ENCODE assay signal across 9 cellular contexts in genomic region chr14:74290415-74290814, GRCh38. TPM values are rescaled to one million over a fixed set of nuclear protein-coding genes. Genes with fewer than 3 reads are reported as not detected.
A peak's percentile ranks its signal among the peaks of the same experiment; 100 is the strongest.
DNase-seq lines count a peak whose midpoint lies in the region; ATAC-seq and TF ChIP-seq lines count a peak whose summit lies in the region.
"Had no signal": no experiment of that assay in that cellular context is flagged by ENCODE, and none has a peak within 500 bp of the region (broad histone marks: within the 10 kb centered on the region; RNA-seq: fewer than 3 reads in every experiment).

No MANE protein-coding gene starts in this region.

- TF ChIP-seq CTCF in CD14-positive monocyte (IDR thresholded peaks at IDR 0.05) (peak; percentile 67), GM13976 (IDR thresholded peaks at IDR 0.05; ENCODE audit: borderline replicate concordance, control extremely low read depth, extremely low read depth, insufficient read depth, missing control alignments) (no peak)

- peak; percentile 38 for ATAC-seq in SK-N-SH treated with all-trans-retinoic acid at 6 μM for 48 hours
- no peak for ATAC-seq in HG03095 (IDR thresholded peaks at IDR 0.05; ENCODE audit: unreplicated experiment)
- ATAC-seq: effector memory CD8-positive, alpha-beta T cell had no signal

- no peak overlapping the region for H3K27ac Mint-ChIP-seq in CD14-positive monocyte
- H3K27ac Mint-ChIP-seq: effector memory CD8-positive, alpha-beta T cell had no signal

- intact Hi-C loops in CD14-positive monocyte (cut with micrococcal nuclease) = no loop called here

- peaks cover 76 to 89% of the 10 kb centered on the region in 2 donors for H3K36me3 Mint-ChIP-seq in CD14-positive monocyte

- H3K4me1 Mint-ChIP-seq in CD14-positive monocyte = no peaks in the 10 kb centered on the region

- no peak overlapping the region for H3K4me3 Mint-ChIP-seq in CD14-positive monocyte
- H3K4me3 Mint-ChIP-seq: effector memory CD8-positive, alpha-beta T cell had no signal

- peaks cover 0 to 1% (median 0%) of the 10 kb centered on the region in 3 donors for H3K27me3 Mint-ChIP-seq in CD14-positive monocyte (ENCODE audit: low read depth in 3 of 3)
- H3K27me3 Mint-ChIP-seq: effector memory CD8-positive, alpha-beta T cell had no signal

- no peaks in the 10 kb centered on the region for H3K9me3 Mint-ChIP-seq in CD14-positive monocyte
- H3K9me3 Mint-ChIP-seq: effector memory CD8-positive, alpha-beta T cell had no signal

- in situ Hi-C loops in GM13976 (cut with MboI; ENCODE audit: low sequenced_read_pairs, unreplicated experiment) = no loop called here

- DNase-seq in CD14-positive monocyte (ENCODE audit: low spot score) = no peak
- peak; percentile 55 for DNase-seq in GM13976 (ENCODE audit: low spot score)
- DNase-seq in kidney tubule cell (ENCODE audit: low spot score) = peak; percentile 22
- no peak for DNase-seq in epidermal melanocyte (ENCODE audit: insufficient read length, low spot score)
- DNase-seq in activated T-cell treated with anti-CD3 and anti-CD28 coated beads, Interleukin-2, amount 50 U/mL, for 1 hour = no peak
- DNase-seq in NCI-H1417 treated with DMSO at 0.1 percent for 48 hours (lab: John Stamatoyannopoulos, UW) = no peak
- DNase-seq: effector memory CD8-positive, alpha-beta T cell had no signal

TF ChIP-seq in SK-N-SH treated with all-trans-retinoic acid at 6 μM for 48 hours, 23 proteins besides CTCF, POLR2A, EP300 and RAD21:
- TF ChIP-seq ZFP30 (CRISPR knock-in tag; IDR thresholded peaks at IDR 0.05) (no peak), BACH2 (CRISPR knock-in tag; IDR thresholded peaks at IDR 0.05; ENCODE audit: borderline replicate concordance) (no peak), ZFP3 (CRISPR knock-in tag; IDR thresholded peaks at IDR 0.05) (no peak), ZNF8 (CRISPR knock-in tag; IDR thresholded peaks at IDR 0.05) (no peak), PPARA (CRISPR knock-in tag; IDR thresholded peaks at IDR 0.05; ENCODE audit: borderline replicate concordance) (no peak), OSR1 (CRISPR knock-in tag; IDR thresholded peaks at IDR 0.05) (no peak), ZNF70 (CRISPR knock-in tag; IDR thresholded peaks at IDR 0.05) (no peak), ESRRG (CRISPR knock-in tag; IDR thresholded peaks at IDR 0.05) (no peak), POU6F1 (CRISPR knock-in tag; IDR thresholded peaks at IDR 0.05; ENCODE audit: borderline replicate concordance, low read depth) (no peak), ZC3H10 (CRISPR knock-in tag; IDR thresholded peaks at IDR 0.05) (no peak)
- TF ChIP-seq, protein P1, sequence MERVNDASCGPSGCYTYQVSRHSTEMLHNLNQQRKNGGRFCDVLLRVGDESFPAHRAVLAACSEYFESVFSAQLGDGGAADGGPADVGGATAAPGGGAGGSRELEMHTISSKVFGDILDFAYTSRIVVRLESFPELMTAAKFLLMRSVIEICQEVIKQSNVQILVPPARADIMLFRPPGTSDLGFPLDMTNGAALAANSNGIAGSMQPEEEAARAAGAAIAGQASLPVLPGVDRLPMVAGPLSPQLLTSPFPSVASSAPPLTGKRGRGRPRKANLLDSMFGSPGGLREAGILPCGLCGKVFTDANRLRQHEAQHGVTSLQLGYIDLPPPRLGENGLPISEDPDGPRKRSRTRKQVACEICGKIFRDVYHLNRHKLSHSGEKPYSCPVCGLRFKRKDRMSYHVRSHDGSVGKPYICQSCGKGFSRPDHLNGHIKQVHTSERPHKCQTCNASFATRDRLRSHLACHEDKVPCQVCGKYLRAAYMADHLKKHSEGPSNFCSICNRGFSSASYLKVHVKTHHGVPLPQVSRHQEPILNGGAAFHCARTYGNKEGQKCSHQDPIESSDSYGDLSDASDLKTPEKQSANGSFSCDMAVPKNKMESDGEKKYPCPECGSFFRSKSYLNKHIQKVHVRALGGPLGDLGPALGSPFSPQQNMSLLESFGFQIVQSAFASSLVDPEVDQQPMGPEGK (CRISPR knock-in tag; IDR thresholded peaks at IDR 0.05; ENCODE audit: borderline replicate concordance) = no peak
- TF ChIP-seq, protein P2, sequence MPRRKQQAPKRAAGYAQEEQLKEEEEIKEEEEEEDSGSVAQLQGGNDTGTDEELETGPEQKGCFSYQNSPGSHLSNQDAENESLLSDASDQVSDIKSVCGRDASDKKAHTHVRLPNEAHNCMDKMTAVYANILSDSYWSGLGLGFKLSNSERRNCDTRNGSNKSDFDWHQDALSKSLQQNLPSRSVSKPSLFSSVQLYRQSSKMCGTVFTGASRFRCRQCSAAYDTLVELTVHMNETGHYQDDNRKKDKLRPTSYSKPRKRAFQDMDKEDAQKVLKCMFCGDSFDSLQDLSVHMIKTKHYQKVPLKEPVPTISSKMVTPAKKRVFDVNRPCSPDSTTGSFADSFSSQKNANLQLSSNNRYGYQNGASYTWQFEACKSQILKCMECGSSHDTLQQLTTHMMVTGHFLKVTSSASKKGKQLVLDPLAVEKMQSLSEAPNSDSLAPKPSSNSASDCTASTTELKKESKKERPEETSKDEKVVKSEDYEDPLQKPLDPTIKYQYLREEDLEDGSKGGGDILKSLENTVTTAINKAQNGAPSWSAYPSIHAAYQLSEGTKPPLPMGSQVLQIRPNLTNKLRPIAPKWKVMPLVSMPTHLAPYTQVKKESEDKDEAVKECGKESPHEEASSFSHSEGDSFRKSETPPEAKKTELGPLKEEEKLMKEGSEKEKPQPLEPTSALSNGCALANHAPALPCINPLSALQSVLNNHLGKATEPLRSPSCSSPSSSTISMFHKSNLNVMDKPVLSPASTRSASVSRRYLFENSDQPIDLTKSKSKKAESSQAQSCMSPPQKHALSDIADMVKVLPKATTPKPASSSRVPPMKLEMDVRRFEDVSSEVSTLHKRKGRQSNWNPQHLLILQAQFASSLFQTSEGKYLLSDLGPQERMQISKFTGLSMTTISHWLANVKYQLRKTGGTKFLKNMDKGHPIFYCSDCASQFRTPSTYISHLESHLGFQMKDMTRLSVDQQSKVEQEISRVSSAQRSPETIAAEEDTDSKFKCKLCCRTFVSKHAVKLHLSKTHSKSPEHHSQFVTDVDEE (CRISPR knock-in tag; IDR thresholded peaks at IDR 0.05) = no peak

RNA-seq across cellular contexts. Expression of gene ABCD4, which starts 12.3 kb away (rescaled TPM):
- 10 to 100 TPM; 13.9 to 14.2 TPM for polyA plus RNA-seq in CD14-positive monocyte

RNA-seq across cellular contexts. Expression of gene VSX2, which starts 51.2 kb away (rescaled TPM):
- not detected for polyA plus RNA-seq in CD14-positive monocyte

RNA-seq across cellular contexts. Expression of gene VRTN, which starts 57.9 kb away (rescaled TPM):
- not detected for polyA plus RNA-seq in CD14-positive monocyte

Comparison
In these comparisons a context has a peak if more than half of its experiments do, and no peak if none do; other contexts are left out.
1. DNase-seq: peak in GM13976 (single experiment) and kidney tubule cell (single experiment); none in CD14-positive monocyte (single experiment), epidermal melanocyte (single experiment), activated T-cell treated with anti-CD3 and anti-CD28 coated beads, Interleukin-2, amount 50 U/mL, for 1 hour (single experiment) and NCI-H1417 treated with DMSO at 0.1 percent for 48 hours (single experiment).